Comparison of ENCODE assay signal across 9 cellular contexts in the genomic region with DNA sequence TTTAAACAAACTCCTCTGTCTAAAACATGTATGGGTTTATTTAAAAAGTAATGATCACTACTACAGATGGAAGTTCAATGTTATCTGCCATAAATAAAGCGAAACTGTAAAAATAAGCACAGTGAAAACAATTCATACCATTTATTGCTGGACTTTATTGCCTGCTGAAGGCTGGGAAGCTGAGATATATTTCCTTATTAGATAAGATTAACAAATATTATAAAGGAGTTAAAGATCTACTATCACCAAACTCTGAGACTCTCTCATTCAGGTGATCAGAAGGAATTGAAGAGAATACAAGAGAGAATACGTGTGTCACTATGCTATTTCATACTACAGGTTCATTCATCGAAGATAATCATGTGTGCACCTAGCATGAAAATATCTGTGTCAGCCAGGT.
"Had no signal": no experiment of that assay in that cellular context is flagged by ENCODE, and none has a peak within 500 bp of the region (broad histone marks: within the 10 kb centered on the region; RNA-seq: fewer than 3 reads in every experiment).

No MANE protein-coding gene starts in this region.

- H3K4me3 Mint-ChIP-seq: HFFc6 had no signal

- DNase-seq: GM23248, GOT3, H7, HFFc6, IMR-90, KG1 had no signal

- H3K27ac ChIP-seq: GM23248 had no signal

- H3K9me3 ChIP-seq: HAP-1 had no signal

- H3K4me1 ChIP-seq: HAP-1 had no signal

- H3K4me3 ChIP-seq: GM23248, HAP-1, K562 had no signal

- H3K36me3 ChIP-seq: HAP-1 had no signal

- H3K27ac Mint-ChIP-seq: HFFc6 had no signal

- ATAC-seq: HCT116, K562 had no signal
